In genomic region chr11:1652778-1653540, GRCh38 we compare ENCODE assay signal across 8 cellular contexts. TPM values are rescaled to one million over a fixed set of nuclear protein-coding genes. Genes with fewer than 3 reads are reported as not detected.
DNase-seq lines count a peak whose midpoint lies in the region; ATAC-seq and TF ChIP-seq lines count a peak whose summit lies in the region.

No MANE protein-coding gene starts in this region.

- DNase-seq in NCI-H146 (lab: John Stamatoyannopoulos, UW) (peak; percentile 53), NCI-H146 treated with DMSO at 0.1 percent for 48 hours (lab: John Stamatoyannopoulos, UW; ENCODE audit: unreplicated experiment) (no peak), NCI-H1092 (lab: John Stamatoyannopoulos, UW) (peak; percentile 12), coronary artery (ENCODE audit: low spot score) (no peak), lower leg skin (ENCODE audit: low spot score in 2 of 2) (peak; percentile 61 to 94)
- DNase-seq in activated CD4-positive, alpha-beta T cell treated with anti-CD3 and anti-CD28 coated beads, Interleukin-2, amount 50 U/mL, for 1 hour = peak; percentile 80
- DNase-seq in stimulated activated CD8-positive, alpha-beta memory T cell treated with anti-CD3 and anti-CD28 coated beads, Interleukin-12 subunit alpha, Interleukin-12 subunit beta, amount 100 ng/mL, for 1 hour (ENCODE audit: low read depth) = peak; percentile 69

- ATAC-seq in GM21737 (IDR thresholded peaks at IDR 0.05; ENCODE audit: unreplicated experiment) = no peak

- no peak overlapping the region for H3K27ac ChIP-seq in coronary artery

- no peak for TF ChIP-seq POLR2A in lower leg skin (IDR thresholded peaks at IDR 0.05)

- intact Hi-C loops in lower leg skin (cut with DNase I; ENCODE audit: low total_unique reads) = loop anchor here (10.0 kb wide), 1 partner anchor 502 kb away; no protein-coding TSS in a partner anchor

- H3K4me3 ChIP-seq in coronary artery = no peak overlapping the region
- H3K4me3 ChIP-seq in lower leg skin (ENCODE audit: low read depth, poor library complexity, severe bottlenecking) = no peak overlapping the region

- WGBS in lower leg skin, 2 donors = 21 to 31% methylated on average over 25 to 34 of the region's 34 CpGs

- TF ChIP-seq CTCF in coronary artery (IDR thresholded peaks at IDR 0.05) (peak; percentile 95), lower leg skin (IDR thresholded peaks at IDR 0.05) (peak in 1 of 3 donors; percentile 88)

RNA-seq across cellular contexts. Expression of gene KRTAP5-5, which starts 23.4 kb away (rescaled TPM):
- 1 to 10 TPM in 1 of 4 donors, not detected in 3; 2.5 TPM for total RNA-seq in lower leg skin

RNA-seq across cellular contexts. Expression of gene KRTAP5-4, which starts 31.0 kb away (rescaled TPM):
- total RNA-seq in lower leg skin = 1 to 10 TPM in 1 of 4 donors, not detected in 3; 7.9 TPM

RNA-seq across cellular contexts. Expression of gene KRTAP5-6, which starts 44.0 kb away (rescaled TPM):
- total RNA-seq in lower leg skin = 1 to 10 TPM in 1 of 4 donors, not detected in 3; 6.7 TPM

RNA-seq across cellular contexts. Expression of gene KRTAP5-3, which starts 44.7 kb away (rescaled TPM):
- total RNA-seq in lower leg skin = 10 to 100 TPM in 1 of 4 donors, not detected in 3; 16.2 TPM

RNA-seq across cellular contexts. Expression of gene KRTAP5-2, which starts 54.9 kb away (rescaled TPM):
- total RNA-seq in lower leg skin = 10 to 100 TPM in 1 of 4 donors, under 1 TPM in 1, not detected in 2; 0.55 to 15.1 TPM

Comparison
In these comparisons a context has a peak if more than half of its experiments do, and no peak if none do; other contexts are left out.
1. DNase-seq: peak in NCI-H146 (single experiment), NCI-H1092 (single experiment), activated CD4-positive, alpha-beta T cell treated with anti-CD3 and anti-CD28 coated beads, Interleukin-2, amount 50 U/mL, for 1 hour (single experiment), lower leg skin (2 of 2) and stimulated activated CD8-positive, alpha-beta memory T cell treated with anti-CD3 and anti-CD28 coated beads, Interleukin-12 subunit alpha, Interleukin-12 subunit beta, amount 100 ng/mL, for 1 hour (single experiment); none in NCI-H146 treated with DMSO at 0.1 percent for 48 hours (single experiment) and coronary artery (single experiment).